Comparison of ENCODE assay signal across 23 cellular contexts in genomic region chr10:18409599-18410397, GRCh38.
DNase-seq lines count a peak whose midpoint lies in the region; ATAC-seq and TF ChIP-seq lines count a peak whose summit lies in the region.
"Had no signal": no experiment of that assay in that cellular context is flagged by ENCODE, and none has a peak within 500 bp of the region (broad histone marks: within the 10 kb centered on the region; RNA-seq: fewer than 3 reads in every experiment).

No MANE protein-coding gene starts in this region.

- no peak overlapping the region for H3K56ac ChIP-seq in IMR-90 (ENCODE audit: extremely low read depth, insufficient read depth, low read length)

- H3K36me3 Mint-ChIP-seq in effector memory CD8-positive, alpha-beta T cell (ENCODE audit: insufficient read depth) = no peaks in the 10 kb centered on the region
- H3K36me3 Mint-ChIP-seq: CD4-positive, alpha-beta memory T cell had no signal

- H3K4me3 Mint-ChIP-seq in effector memory CD8-positive, alpha-beta T cell = no peak overlapping the region
- H3K4me3 Mint-ChIP-seq: CD4-positive, alpha-beta memory T cell; H9 had no signal

- H2AFZ ChIP-seq in IMR-90 (replicated peaks; ENCODE audit: low read length, poor library complexity) = no peak overlapping the region

- 0 out of 2 replicates have a peak overlapping the region, but pooled peaks have one; percentile 19 for H2AK5ac ChIP-seq in IMR-90 (ENCODE audit: low read depth, low read length)

- no peak overlapping the region for H4K8ac ChIP-seq in IMR-90 (ENCODE audit: low read depth in 2 of 2, low read length in 2 of 2)

- no peak overlapping the region for H2BK20ac ChIP-seq in IMR-90 (ENCODE audit: low read depth, low read length)

- ATAC-seq in GM18907 (IDR thresholded peaks at IDR 0.05; ENCODE audit: unreplicated experiment) (peak; percentile 82), HG02623 (IDR thresholded peaks at IDR 0.05; ENCODE audit: unreplicated experiment) (peak; percentile 57), IMR-90 (ENCODE audit: low read depth) (no peak), esophagus mucosa (no peak)
- ATAC-seq in effector memory CD8-positive, alpha-beta T cell (replicated peaks) = no peak
- ATAC-seq: left colon had no signal

- no peak overlapping the region for H4K91ac ChIP-seq in IMR-90 (ENCODE audit: insufficient read depth, low read depth, low read length)

- no peak overlapping the region for H2BK120ac ChIP-seq in IMR-90 (ENCODE audit: low read depth, low read length)

- POLR2A ChIA-PET in A673 (lab: Charles Lee; ENCODE audit: low non-redundant PET) = no interaction called here
- POLR2A ChIA-PET in IMR-90 (lab: Charles Lee; ENCODE audit: unreplicated experiment) = no interaction called here

- no peak overlapping the region for H3K23ac ChIP-seq in IMR-90 (ENCODE audit: low read depth, low read length)

- H2AK9ac ChIP-seq in IMR-90 (replicated peaks; ENCODE audit: low read depth, low read length, poor library complexity) = no peak overlapping the region

- H3K4me2 ChIP-seq in IMR-90 (ENCODE audit: low read depth, low read length) = no peak overlapping the region

- TF ChIP-seq RAD21 in IMR-90 (IDR thresholded peaks at IDR 0.05; ENCODE audit: low read length) = no peak

- TF ChIP-seq POLR2A in IMR-90 (IDR thresholded peaks at IDR 0.05; ENCODE audit: low read depth, low read length) = no peak

- CTCF ChIA-PET in A673 (lab: Charles Lee) = no interaction called here
- CTCF ChIA-PET in IMR-90 (lab: Yijun Ruan, JAX) = no interaction called here

- dilution Hi-C loops in IMR-90 (cut with HindIII; ENCODE audit: low sequenced_read_pairs, unreplicated experiment) = no loop called here

- no peak overlapping the region for H3K27ac Mint-ChIP-seq in effector memory CD8-positive, alpha-beta T cell
- H3K27ac Mint-ChIP-seq: CD4-positive, alpha-beta memory T cell; H9 had no signal

- intact Hi-C loops in A673 (cut with micrococcal nuclease; ENCODE audit: unreplicated experiment) (no loop called here), IMR-90 (cut with micrococcal nuclease) (no loop called here), posterior cingulate gyrus (cut with DNase I) (no loop called here)

- no peak for TF ChIP-seq CTCF in A673 (conservative IDR thresholded peaks at IDR 0.05; ENCODE audit: low read depth, low read length)
- no peak for TF ChIP-seq CTCF in IMR-90 (conservative IDR thresholded peaks at IDR 0.05; ENCODE audit: low read depth, low read length)

- no peak overlapping the region for H3K9ac ChIP-seq in IMR-90 (ENCODE audit: low read depth, low read length)

- DNase-seq in A673 (ENCODE audit: low spot score) (peak; percentile 14), IMR-90 (no peak), posterior cingulate gyrus (no peak)
- no peak for DNase-seq in stimulated activated CD4-positive, alpha-beta T cell treated with anti-CD3 and anti-CD28 coated beads, Interleukin-15, amount 100 ng/mL, for 24 hours
- DNase-seq in effector memory CD8-positive, alpha-beta T cell = no peak
- DNase-seq: activated CD4-positive, alpha-beta T cell treated with anti-CD3 and anti-CD28 coated beads, Interleukin-2, amount 50 U/mL, for 48 hours; activated naive CD4-positive, alpha-beta T cell treated with anti-CD3 and anti-CD28 coated beads, Interleukin-2, amount 50 U/mL, for 16 hours; activated T-cell treated with anti-CD3 and anti-CD28 coated beads for 4 hours; CD4-positive, alpha-beta memory T cell; foreskin fibroblast; H9; left colon; midbrain; NCI-H1436; NCI-H345; SHP77; stimulated activated CD4-positive, alpha-beta T cell treated with anti-CD3 and anti-CD28 coated beads, Interleukin-4, amount 100 ng/mL, for 4 hours had no signal

- H3K4me3 ChIP-seq in A673 (ENCODE audit: low read depth, low read length, poor library complexity, severe bottlenecking) (no peak overlapping the region), IMR-90 (ENCODE audit: insufficient read depth, low read depth, low read length) (no peak overlapping the region)
- H3K4me3 ChIP-seq: prostate gland, skin epidermis had no signal

- in situ Hi-C loops in IMR-90 (cut with MboI; ENCODE audit: low sequenced_read_pairs) = no loop called here

- no peaks in the 10 kb centered on the region for H3K27me3 Mint-ChIP-seq in effector memory CD8-positive, alpha-beta T cell

- H3K27me3 ChIP-seq in A673 (replicated peaks; ENCODE audit: insufficient read depth, low read depth, low read length, poor library complexity) (no peaks in the 10 kb centered on the region), IMR-90 (ENCODE audit: control insufficient read depth, insufficient read depth, low read length) (no peaks in the 10 kb centered on the region)

- no peaks in the 10 kb centered on the region for H3K9me3 Mint-ChIP-seq in effector memory CD8-positive, alpha-beta T cell
- H3K9me3 Mint-ChIP-seq: H9 had no signal

- no peak overlapping the region for H2BK15ac ChIP-seq in IMR-90 (ENCODE audit: low read depth, low read length)

- H3K36me3 ChIP-seq in A673 (ENCODE audit: insufficient read depth, low read length, poor library complexity, severe bottlenecking) (no peaks in the 10 kb centered on the region), IMR-90 (ENCODE audit: control insufficient read depth, insufficient read depth, low read length) (no peaks in the 10 kb centered on the region)
- H3K36me3 ChIP-seq: prostate gland had no signal

- no peak overlapping the region for H2BK5ac ChIP-seq in IMR-90 (ENCODE audit: low read depth, low read length, poor library complexity, severe bottlenecking)

- H3K4me1 Mint-ChIP-seq in effector memory CD8-positive, alpha-beta T cell (ENCODE audit: low read depth in 2 of 2) = no peaks in the 10 kb centered on the region
- H3K4me1 Mint-ChIP-seq: CD4-positive, alpha-beta memory T cell had no signal

- H3K4ac ChIP-seq in IMR-90 (ENCODE audit: low read depth, low read length) = no peak overlapping the region

- H4K20me1 ChIP-seq in IMR-90 (ENCODE audit: insufficient read depth, low read length) = no peaks in the 10 kb centered on the region

- H4K5ac ChIP-seq in IMR-90 (ENCODE audit: low read depth, low read length) = no peak overlapping the region

- no peaks in the 10 kb centered on the region for H3K9me3 ChIP-seq in A673 (ENCODE audit: low read depth, low read length, poor library complexity, severe bottlenecking)
- no peaks in the 10 kb centered on the region for H3K9me3 ChIP-seq in IMR-90 (ENCODE audit: control insufficient read depth, insufficient read depth, low read length)
- H3K9me3 ChIP-seq: prostate gland had no signal

- no CpG with 5 or more reads among the region's 4 CpGs for WGBS in IMR-90 (ENCODE audit: extremely low coverage in 2 of 2, insufficient read length in 1 of 2), 2 experiments

- BruUV-seq in A673 (replicated peaks; lab: Mats Ljungman, UMichigan) = no TSS peak
- BruUV-seq in IMR-90 (replicated peaks; lab: Mats Ljungman, UMichigan) = no TSS peak

- peaks cover 6% of the 10 kb centered on the region; the same call in 1 of the 2 replicates for H3K9me1 ChIP-seq in IMR-90 (ENCODE audit: insufficient read depth, low read length)

- H3K14ac ChIP-seq in IMR-90 (replicated peaks; ENCODE audit: low read depth, low read length) = no peak overlapping the region

- no peaks in the 10 kb centered on the region for H3K79me1 ChIP-seq in IMR-90 (ENCODE audit: low read depth in 1 of 2, low read length in 2 of 2)

- no peak overlapping the region for H3K18ac ChIP-seq in IMR-90 (ENCODE audit: low read depth, low read length)

- H3K27ac ChIP-seq in A673 (ENCODE audit: low read depth, low read length, poor library complexity, severe bottlenecking) (no peak overlapping the region), IMR-90 (ENCODE audit: insufficient read depth, low read length) (no peak overlapping the region)
- H3K27ac ChIP-seq: prostate gland, skin epidermis, VCaP had no signal

- H3K4me1 ChIP-seq in A673 (ENCODE audit: insufficient read depth, low read length, poor library complexity, severe bottlenecking) (peaks cover 7% of the 10 kb centered on the region), IMR-90 (ENCODE audit: control insufficient read depth, insufficient read depth, low read length) (peaks cover 4% of the 10 kb centered on the region)
- H3K4me1 ChIP-seq: prostate gland had no signal

TF ChIP-seq in IMR-90, 13 proteins besides CTCF, POLR2A, EP300 and RAD21:
- no peak for TF ChIP-seq MAFK (IDR thresholded peaks at IDR 0.05; ENCODE audit: low read depth, low read length)
- TF ChIP-seq CHD1 (IDR thresholded peaks at IDR 0.05; ENCODE audit: low read depth, low read length) = no peak
- no peak for TF ChIP-seq SMC3 (IDR thresholded peaks at IDR 0.05; ENCODE audit: low read depth, low read length)
- no peak for TF ChIP-seq MXI1 (IDR thresholded peaks at IDR 0.05; ENCODE audit: borderline replicate concordance, low read depth, low read length)
- no peak for TF ChIP-seq RFX5 (IDR thresholded peaks at IDR 0.05; ENCODE audit: low read depth, low read length)

Comparison
In these comparisons a context has a peak if more than half of its experiments do, and no peak if none do; other contexts are left out.
1. ATAC-seq: peak in GM18907 (single experiment) and HG02623 (single experiment); none in IMR-90 (single experiment), esophagus mucosa (single experiment) and effector memory CD8-positive, alpha-beta T cell (single experiment).